In genomic region chr3:177351757-177352158, GRCh38 we compare ENCODE assay signal across 8 cellular contexts.
DNase-seq lines count a peak whose midpoint lies in the region; ATAC-seq and TF ChIP-seq lines count a peak whose summit lies in the region.

No MANE protein-coding gene starts in this region.

- DNase-seq in HuH-7.5 (ENCODE audit: low spot score) = no peak
- DNase-seq in glutamatergic neuron = no peak
- no peak for DNase-seq in WERI-Rb-1
- no peak for DNase-seq in medulla oblongata (ENCODE audit: extremely low spot score)

- no peaks in the 10 kb centered on the region for H3K9me3 ChIP-seq in mucosa of rectum (ENCODE audit: control insufficient read depth in 2 of 2, low read length in 2 of 2)
- H3K9me3 ChIP-seq in WERI-Rb-1 (ENCODE audit: severe bottlenecking) = no peaks in the 10 kb centered on the region

- H3K4me3 Mint-ChIP-seq in glutamatergic neuron (ENCODE audit: unreplicated experiment) = no peak overlapping the region

- ATAC-seq in GM18861 (IDR thresholded peaks at IDR 0.05; ENCODE audit: unreplicated experiment) (peak; percentile 99), GM21528 (IDR thresholded peaks at IDR 0.05; ENCODE audit: low FRiP score, unreplicated experiment) (peak; percentile 97), HG03432 (IDR thresholded peaks at IDR 0.05; ENCODE audit: unreplicated experiment) (peak; percentile 99)

- TF ChIP-seq CTCF in glutamatergic neuron (IDR thresholded peaks at IDR 0.05; ENCODE audit: partially characterized antibody, unreplicated experiment) (no peak), WERI-Rb-1 (IDR thresholded peaks at IDR 0.05; ENCODE audit: low read depth, low read length) (no peak)

- H3K4me3 ChIP-seq in mucosa of rectum (ENCODE audit: low read length in 2 of 2) = no peak overlapping the region
- H3K4me3 ChIP-seq in WERI-Rb-1 (ENCODE audit: low read depth, low read length) = no peak overlapping the region

- H3K27me3 ChIP-seq in mucosa of rectum (ENCODE audit: control insufficient read depth in 2 of 2, insufficient read depth in 2 of 2, low read length in 2 of 2) (no peaks in the 10 kb centered on the region), WERI-Rb-1 (ENCODE audit: insufficient read depth, low read depth, severe bottlenecking) (no peaks in the 10 kb centered on the region)

- H3K27ac ChIP-seq in mucosa of rectum (ENCODE audit: low read depth in 2 of 2, low read length in 2 of 2) (peak overlapping the region; percentile 74 to 88), WERI-Rb-1 (no peak overlapping the region)

- H3K27me3 Mint-ChIP-seq in glutamatergic neuron (ENCODE audit: unreplicated experiment) = no peaks in the 10 kb centered on the region

- H3K27ac Mint-ChIP-seq in glutamatergic neuron (ENCODE audit: unreplicated experiment) = no peak overlapping the region

- no peaks in the 10 kb centered on the region for H3K36me3 Mint-ChIP-seq in glutamatergic neuron (ENCODE audit: unreplicated experiment)

- H3K36me3 ChIP-seq in mucosa of rectum (ENCODE audit: control insufficient read depth in 2 of 2, insufficient read depth in 2 of 2, low read length in 2 of 2) (no peaks in the 10 kb centered on the region), WERI-Rb-1 (no peaks in the 10 kb centered on the region)

- H3K4me1 Mint-ChIP-seq in glutamatergic neuron (ENCODE audit: low read depth, unreplicated experiment) = peaks cover under 1% of the 10 kb centered on the region

- H3K9me3 Mint-ChIP-seq in glutamatergic neuron (ENCODE audit: unreplicated experiment) = peaks cover 5% of the 10 kb centered on the region

- H3K4me1 ChIP-seq in mucosa of rectum (ENCODE audit: control insufficient read depth in 2 of 2, insufficient read depth in 2 of 2, low read length in 2 of 2) = peaks cover 17 to 25% of the 10 kb centered on the region in 2 donors

- peak overlapping the region in 1 of 2 donors; percentile 57 for H3K9ac ChIP-seq in mucosa of rectum (ENCODE audit: low read depth in 1 of 2, low read length in 2 of 2)
